ENCODE assay signal across 17 cellular contexts in genomic region chr19:53824134-53824611, GRCh38. TPM values are rescaled to one million over a fixed set of nuclear protein-coding genes. Genes with fewer than 3 reads are reported as not detected.
DNase-seq lines count a peak whose midpoint lies in the region; ATAC-seq, FAIRE-seq and TF ChIP-seq lines count a peak whose summit lies in the region.
"Had no signal": no experiment of that assay in that cellular context is flagged by ENCODE, and none has a peak within 500 bp of the region (broad histone marks: within the 10 kb centered on the region; RNA-seq: fewer than 3 reads in every experiment).

Gene NLRP12, minus strand, starts transcription at chr19:53824314. Its CDS starts 140 bp downstream, at chr19:53824174.

- no peak within 1 kb of the TSS for H3K27ac Mint-ChIP-seq in glutamatergic neuron (ENCODE audit: unreplicated experiment)

- ATAC-seq in Right ventricle myocardium inferior (peak; percentile 75), K562 (peak; percentile 78), aorta (ENCODE audit: low FRiP score) (peak; percentile 46)

- H4K20me1 ChIP-seq in K562 (replicated peaks; ENCODE audit: control insufficient read depth, insufficient read depth, low read length) = no peaks in the 10 kb centered on the region

- WGBS in K562 (ENCODE audit: insufficient coverage, low coverage, missing lambda C conversion rate) = under 1% methylated on average over 14 of the region's 14 CpGs
- 73% methylated on average over 14 of the region's 14 CpGs for WGBS in aorta, 2 donors

- no peak for TF ChIP-seq CTCF in right atrium auricular region (IDR thresholded peaks at IDR 0.05)
- no peak for TF ChIP-seq CTCF in K562 (IDR thresholded peaks at IDR 0.05 in 2 of 3, conservative IDR thresholded peaks at IDR 0.05 in 1 of 3; ENCODE audit: insufficient read depth in 2 of 3, low read depth in 1 of 3, low read length in 3 of 3)
- TF ChIP-seq CTCF in glutamatergic neuron (IDR thresholded peaks at IDR 0.05; ENCODE audit: partially characterized antibody, unreplicated experiment) = no peak
- no peak for TF ChIP-seq CTCF in GM20000 (IDR thresholded peaks at IDR 0.05; ENCODE audit: extremely low read depth, missing control alignments)
- no peak for TF ChIP-seq CTCF in GM10266 (IDR thresholded peaks at IDR 0.05; ENCODE audit: control insufficient read depth, insufficient read depth, low read depth, missing control alignments)

- no peaks in the 10 kb centered on the region for H3K4me1 ChIP-seq in right atrium auricular region
- no peaks in the 10 kb centered on the region; a peak in 1 of 5 replicates for H3K4me1 ChIP-seq in K562 (replicated peaks in 1 of 2; ENCODE audit: control insufficient read depth in 2 of 2, insufficient read depth in 2 of 2, low read length in 2 of 2)
- H3K4me1 ChIP-seq in aorta (ENCODE audit: control insufficient read depth in 1 of 2, insufficient read depth in 2 of 2, low read length in 2 of 2) = no peaks in the 10 kb centered on the region
- H3K4me1 ChIP-seq: A549, ascending aorta had no signal

- intact Hi-C loops in Right ventricle myocardium inferior (cut with DNase I) (no loop called here), K562 (cut with micrococcal nuclease) (no loop called here), aorta (cut with DNase I) (no loop called here)

- H3K79me2 ChIP-seq in K562 (ENCODE audit: control insufficient read depth, insufficient read depth, low read length) = no peaks in the 10 kb centered on the region

- no peaks in the 10 kb centered on the region for H3K36me3 ChIP-seq in right atrium auricular region
- H3K36me3 ChIP-seq in K562 (ENCODE audit: control insufficient read depth, insufficient read depth, low read length) = no peaks in the 10 kb centered on the region
- H3K36me3 ChIP-seq in aorta (ENCODE audit: control insufficient read depth in 1 of 2, insufficient read depth in 2 of 2, low read length in 1 of 2) = no peaks in the 10 kb centered on the region
- H3K36me3 ChIP-seq: ascending aorta had no signal

- no peak for FAIRE-seq in K562 (lab: Jason Lieb, UNC)
- FAIRE-seq: A549, GM12891 had no signal

- DNase-seq in Right ventricle myocardium inferior (ENCODE audit: missing footprints) (peak; percentile 82), right atrium auricular region (ENCODE audit: low spot score) (no peak), K562 (ENCODE audit: extremely low read depth in 1 of 4, low spot score in 3 of 4) (no peak), medulla oblongata (ENCODE audit: extremely low spot score) (peak; percentile 83), aorta (peak in 1 of 2 donors; percentile 58), glutamatergic neuron (no peak), GM20000 (ENCODE audit: low spot score) (no peak), GM10266 (ENCODE audit: extremely low spot score) (no peak)
- DNase-seq: DMS 273 treated with DMSO at 0.1 percent for 48 hours, NCI-H2227 treated with DMSO at 0.1 percent for 48 hours had no signal

- H3K9ac ChIP-seq in K562 (ENCODE audit: insufficient read depth in 1 of 2, low read depth in 2 of 2, low read length in 2 of 2) = peak within 1 kb of the TSS in 1 of 2 experiments; percentile 64; a peak in 1 of 4 replicates

- no peak for TF ChIP-seq POLR2A in K562 (conservative IDR thresholded peaks at IDR 0.05)

- no peaks in the 10 kb centered on the region for H3K9me3 ChIP-seq in right atrium auricular region
- H3K9me3 ChIP-seq in K562 (replicated peaks; ENCODE audit: control insufficient read depth, insufficient read depth, low read depth, low read length) = no peaks in the 10 kb centered on the region
- no peaks in the 10 kb centered on the region for H3K9me3 ChIP-seq in aorta (ENCODE audit: control insufficient read depth, low read length)
- H3K9me3 ChIP-seq: A549, ascending aorta had no signal

- no peaks in the 10 kb centered on the region for H3K36me3 Mint-ChIP-seq in glutamatergic neuron (ENCODE audit: unreplicated experiment)

- no TSS peak for BruUV-seq in K562 (replicated peaks; lab: Mats Ljungman, UMichigan)

- peaks cover 3% of the 10 kb centered on the region for H3K9me3 Mint-ChIP-seq in glutamatergic neuron (ENCODE audit: unreplicated experiment)

- TF ChIP-seq RAD21 in K562 (CRISPR knock-in tag; conservative IDR thresholded peaks at IDR 0.05 in 1 of 2, IDR thresholded peaks at IDR 0.05 in 1 of 2) = no peak

- H2AFZ ChIP-seq in K562 (ENCODE audit: low read depth, low read length) = no peak within 1 kb of the TSS

- no peak for TF ChIP-seq EP300 in K562 (IDR thresholded peaks at IDR 0.05; ENCODE audit: low read length)

- POLR2A ChIA-PET in K562 (lab: Yijun Ruan, JAX) = no interaction called here

- H3K4me1 Mint-ChIP-seq in glutamatergic neuron (ENCODE audit: low read depth, unreplicated experiment) = peaks cover 8% of the 10 kb centered on the region

- CTCF ChIA-PET in K562 (lab: Yijun Ruan, JAX; ENCODE audit: low intra/inter-chr PET ratio) = no interaction called here

- 0 out of 2 replicates have a peak within 1 kb of the TSS, but pooled peaks have one; percentile 18 for H3K4me2 ChIP-seq in K562 (ENCODE audit: insufficient read depth, low read length)
- H3K4me2 ChIP-seq: A549 had no signal

- peaks cover 2% of the 10 kb centered on the region for H3K27me3 Mint-ChIP-seq in glutamatergic neuron (ENCODE audit: unreplicated experiment)

- no peak within 1 kb of the TSS for H3K4me3 ChIP-seq in right atrium auricular region
- no peak within 1 kb of the TSS for H3K4me3 ChIP-seq in K562
- H3K4me3 ChIP-seq in aorta (ENCODE audit: low read length in 2 of 2) = no peak within 1 kb of the TSS
- H3K4me3 ChIP-seq: A549 had no signal

- H3K27ac ChIP-seq in right atrium auricular region (peak within 1 kb of the TSS in 1 of 2 donors; percentile 40), K562 (ENCODE audit: extremely low read depth, low read depth, low read length) (no peak within 1 kb of the TSS), aorta (ENCODE audit: low read depth in 1 of 2, low read length in 2 of 2) (no peak within 1 kb of the TSS)
- H3K27ac ChIP-seq: A549, ascending aorta, VCaP had no signal

- H3K27me3 ChIP-seq in right atrium auricular region (no peaks in the 10 kb centered on the region), K562 (ENCODE audit: control insufficient read depth in 2 of 2, insufficient read depth in 2 of 2, low read length in 2 of 2) (peaks cover 4 to 26% of the 10 kb centered on the region in 2 experiments; a peak in 3 of 5 replicates), aorta (ENCODE audit: control insufficient read depth in 1 of 2, insufficient read depth in 2 of 2, low read length in 1 of 2) (no peaks in the 10 kb centered on the region)
- H3K27me3 ChIP-seq: ascending aorta had no signal

- H3K4me3 Mint-ChIP-seq in glutamatergic neuron (ENCODE audit: unreplicated experiment) = no peak within 1 kb of the TSS

- no peaks in the 10 kb centered on the region for H3K9me1 ChIP-seq in K562 (ENCODE audit: control insufficient read depth, insufficient read depth, low read length)

- in situ Hi-C loops in K562 (cut with MboI) = no loop called here

TF ChIP-seq in K562, 482 proteins besides CTCF, POLR2A, EP300 and RAD21 (continues in another document):
- TF ChIP-seq, protein P1, sequence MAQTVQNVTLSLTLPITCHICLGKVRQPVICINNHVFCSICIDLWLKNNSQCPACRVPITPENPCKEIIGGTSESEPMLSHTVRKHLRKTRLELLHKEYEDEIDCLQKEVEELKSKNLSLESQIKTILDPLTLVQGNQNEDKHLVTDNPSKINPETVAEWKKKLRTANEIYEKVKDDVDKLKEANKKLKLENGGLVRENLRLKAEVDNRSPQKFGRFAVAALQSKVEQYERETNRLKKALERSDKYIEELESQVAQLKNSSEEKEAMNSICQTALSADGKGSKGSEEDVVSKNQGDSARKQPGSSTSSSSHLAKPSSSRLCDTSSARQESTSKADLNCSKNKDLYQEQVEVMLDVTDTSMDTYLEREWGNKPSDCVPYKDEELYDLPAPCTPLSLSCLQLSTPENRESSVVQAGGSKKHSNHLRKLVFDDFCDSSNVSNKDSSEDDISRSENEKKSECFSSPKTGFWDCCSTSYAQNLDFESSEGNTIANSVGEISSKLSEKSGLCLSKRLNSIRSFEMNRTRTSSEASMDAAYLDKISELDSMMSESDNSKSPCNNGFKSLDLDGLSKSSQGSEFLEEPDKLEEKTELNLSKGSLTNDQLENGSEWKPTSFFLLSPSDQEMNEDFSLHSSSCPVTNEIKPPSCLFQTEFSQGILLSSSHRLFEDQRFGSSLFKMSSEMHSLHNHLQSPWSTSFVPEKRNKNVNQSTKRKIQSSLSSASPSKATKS (CRISPR knock-in tag; IDR thresholded peaks at IDR 0.05) = no peak

RNA-seq across cellular contexts. Expression of gene NLRP12, which starts in this region (rescaled TPM):
- 0.43 TPM for total RNA-seq in Right ventricle myocardium inferior
- 1 to 10 TPM in 1 of 2 donors, under 1 TPM in 1; 0.19 to 1.1 TPM for total RNA-seq in right atrium auricular region
- not detected in 2 replicates for total RNA-seq in K562 (2011; cell fraction: chromatin; rRNA removed; ENCODE audit: low replicate concordance)
- total RNA-seq in K562 (2011; cell fraction: nucleolus; rRNA removed) = not detected in 2 replicates
- not detected in 2 replicates for total RNA-seq in K562 (2011; cell fraction: nucleoplasm; rRNA removed)
- total RNA-seq in K562 (2014; rRNA removed) = not detected in 2 replicates
- total RNA-seq in K562 (2014; rRNA removed; fragmentation: Illumina TruSeq; extraction: Trizol) = not detected in 2 replicates
- total RNA-seq in K562 (2015; rRNA removed; fragmentation: Illumina TruSeq; extraction: Trizol) = not detected in 2 replicates
- 0.04 TPM in 1 of 2 replicates, not detected in the other for total RNA-seq in K562 (2021)
- not detected in 2 replicates for polyA plus RNA-seq in K562 (2011; rRNA removed)
- polyA plus RNA-seq in K562 (2011; cell fraction: cytosol; rRNA removed) = not detected in 2 replicates
- polyA plus RNA-seq in K562 (2011; cell fraction: nucleus; rRNA removed) = 0.03 TPM in 1 of 2 replicates, not detected in the other
- 0.03 and 0.28 TPM in 2 replicates for polyA plus RNA-seq in K562 (2012)
- polyA plus RNA-seq in K562 (2014; fragmentation: Illumina TruSeq; extraction: Trizol) = not detected in 2 replicates
- not detected for polyA plus RNA-seq in K562 (2014; fragmentation: Nextera tagmentation; extraction: Ambion mirVana)
- 0.03 TPM in 1 of 2 replicates, not detected in the other for polyA plus RNA-seq in K562 (2014; rRNA removed)
- not detected in 2 replicates for polyA minus RNA-seq in K562 (2011; rRNA and poly(A)+ RNA removed)
- polyA minus RNA-seq in K562 (2011; cell fraction: cytosol; rRNA and poly(A)+ RNA removed) = not detected in 2 replicates
- not detected in 2 replicates for polyA minus RNA-seq in K562 (2011; cell fraction: nucleus; rRNA and poly(A)+ RNA removed)
- 1 to 10 TPM; 1.3 to 2.2 TPM for total RNA-seq in aorta
- 1 to 10 TPM in 1 of 2 donors, not detected in 1; 1.3 TPM for polyA plus RNA-seq in aorta
- 0.12 TPM for total RNA-seq in glutamatergic neuron (ENCODE audit: unreplicated experiment)
- total RNA-seq: ascending aorta, fibroblast of villous mesenchyme, M059J, RPMI7951 had no signal

Comparison
In these comparisons a context has a peak if more than half of its experiments do, and no peak if none do; other contexts are left out.
1. Peak in DNase-seq and ATAC-seq in Right ventricle myocardium inferior; RNA of the gene not detected or under 1 TPM.
2. Peak in ATAC-seq and H3K4me2 ChIP-seq in K562; RNA of the gene not detected or under 1 TPM.